8 cellular contexts compared by ENCODE assay signal in genomic region chr12:26831959-26832816, GRCh38.
A peak's percentile ranks its signal among the peaks of the same experiment; 100 is the strongest.
DNase-seq lines count a peak whose midpoint lies in the region; ATAC-seq and TF ChIP-seq lines count a peak whose summit lies in the region.

No MANE protein-coding gene starts in this region.

- in situ Hi-C loops in GM13977 (cut with MboI; ENCODE audit: low pct_unique_long_range_greater_than_20kb, low sequenced_read_pairs, unreplicated experiment) (no loop called here), T47D (cut with HindIII; ENCODE audit: low pct_unique_long_range_greater_than_20kb, low sequenced_read_pairs) (no loop called here)

- ATAC-seq in HG02571 (IDR thresholded peaks at IDR 0.05; ENCODE audit: unreplicated experiment): peak; percentile 45

- TF ChIP-seq CTCF in GM13977 (IDR thresholded peaks at IDR 0.05; ENCODE audit: extremely low read depth, insufficient read depth, missing control alignments): peak; percentile 31

- DNase-seq in GM13977 (ENCODE audit: low spot score): peak; percentile 83
- DNase-seq in NCI-H1105 (lab: John Stamatoyannopoulos, UW): peak; percentile 57
- peak; percentile 83 for DNase-seq in UCSD-AML1 (lab: John Stamatoyannopoulos, UW; ENCODE audit: unreplicated experiment)
- DNase-seq in T47D (ENCODE audit: low read depth in 1 of 2, low spot score in 1 of 2): peak; percentile 58 to 79
- DNase-seq in iPS-NIHi7 (ENCODE audit: extremely low spot score): peak; percentile 40
- DNase-seq in stimulated activated CD4-positive, alpha-beta T cell treated with anti-CD3 and anti-CD28 coated beads, Interleukin-12 subunit alpha, Interleukin-12 subunit beta, amount 100 ng/mL, for 24 hours (ENCODE audit: low read depth in 2 of 2): peak; percentile 37 to 45
- no peak for DNase-seq in HPDE6-E6E7 (ENCODE audit: extremely low spot score)
